Comparison of ENCODE assay signal across 8 cellular contexts in genomic region chr17:74749262-74750038, GRCh38. TPM values are rescaled to one million over a fixed set of nuclear protein-coding genes. Genes with fewer than 3 reads are reported as not detected.
A peak's percentile ranks its signal among the peaks of the same experiment; 100 is the strongest.
DNase-seq lines count a peak whose midpoint lies in the region; ATAC-seq and TF ChIP-seq lines count a peak whose summit lies in the region.

No MANE protein-coding gene starts in this region.

- CTCF ChIA-PET in CD8-positive, alpha-beta T cell (lab: Charles Lee): interaction anchor here (0.8 to 9.1 kb wide), 11 partner anchors 10 to 117 kb away, joined by 3 to 67 read pairs (median 13); partner anchors contain the start of gene RAB37
- CTCF ChIA-PET in PC-9 (lab: Charles Lee): interaction anchor here (1.5 kb wide), 1 partner anchor 21 kb away, joined by 4 read pairs; no protein-coding TSS in a partner anchor

- H3K27ac ChIP-seq in CD8-positive, alpha-beta T cell (ENCODE audit: low read depth, low read length): peak overlapping the region; percentile 80
- H3K27ac ChIP-seq in PC-9: no peak overlapping the region
- peak overlapping the region; percentile 82 for H3K27ac ChIP-seq in layer of hippocampus (ENCODE audit: low read depth, low read length)

- peak in 5 of 7 experiments; percentile 43 to 77 (median 52) for DNase-seq in CD8-positive, alpha-beta T cell
- peak; percentile 8 to 58 for DNase-seq in HAP-1 (ENCODE audit: low spot score in 2 of 2)
- peak in 1 of 2 experiments; percentile 33 for DNase-seq in PC-9
- peak; percentile 63 for DNase-seq in astrocyte of the hippocampus (ENCODE audit: low read depth, low spot score)
- DNase-seq in stimulated activated naive CD4-positive, alpha-beta T cell (lab: John Stamatoyannopoulos, UW): peak in 4 of 6 experiments; percentile 31 to 65 (median 46)
- no peak for DNase-seq in NCI-H510A (lab: John Stamatoyannopoulos, UW)

- H3K4me1 ChIP-seq in CD8-positive, alpha-beta T cell (ENCODE audit: insufficient read depth, low read length): peaks cover 61% of the 10 kb centered on the region
- H3K4me1 ChIP-seq in HAP-1 (0 out of 2 replicates have a peak, but pooled peaks cover 4% of the 10 kb centered on the region), PC-9 (replicated peaks; ENCODE audit: insufficient read depth) (peaks cover 32% of the 10 kb centered on the region)

- peaks cover 67% of the 10 kb centered on the region for H3K4me1 Mint-ChIP-seq in CD8-positive, alpha-beta T cell (ENCODE audit: low read depth)

- no peaks in the 10 kb centered on the region for H3K27me3 Mint-ChIP-seq in CD8-positive, alpha-beta T cell (ENCODE audit: low read depth)

- H3K27ac Mint-ChIP-seq in CD8-positive, alpha-beta T cell: peak overlapping the region; percentile 96

- H3K79me2 ChIP-seq in PC-9 (ENCODE audit: low read depth): peaks cover 55% of the 10 kb centered on the region

- no peak for TF ChIP-seq CTCF in CD8-positive, alpha-beta T cell (IDR thresholded peaks at IDR 0.05)
- no peak for TF ChIP-seq CTCF in PC-9 (conservative IDR thresholded peaks at IDR 0.05)

- peak overlapping the region; percentile 97 for H3K4me2 ChIP-seq in PC-9

- peak; percentile 2 for ATAC-seq in CD8-positive, alpha-beta T cell
- ATAC-seq in HG02798 (IDR thresholded peaks at IDR 0.05; ENCODE audit: poor library complexity, unreplicated experiment): no peak

- intact Hi-C loops in CD8-positive, alpha-beta T cell (cut with DNase I, micrococcal nuclease): no loop called here
- intact Hi-C loops in PC-9 (cut with micrococcal nuclease; ENCODE audit: unreplicated experiment): loop anchor here (1.0 kb wide), 1 partner anchor 9 kb away; no protein-coding TSS in a partner anchor

- H3K4me3 Mint-ChIP-seq in CD8-positive, alpha-beta T cell: peak overlapping the region; percentile 98

- peaks cover 39% of the 10 kb centered on the region for H3K36me3 Mint-ChIP-seq in CD8-positive, alpha-beta T cell

- peak overlapping the region; percentile 94 for H2AFZ ChIP-seq in PC-9

- H3K4me3 ChIP-seq in CD8-positive, alpha-beta T cell (ENCODE audit: low read depth, low read length): peak overlapping the region; percentile 94
- H3K4me3 ChIP-seq in HAP-1: peak overlapping the region; percentile 99
- H3K4me3 ChIP-seq in PC-9: peak overlapping the region; percentile 99

- no peaks in the 10 kb centered on the region for H3K9me2 ChIP-seq in PC-9 (ENCODE audit: insufficient read depth)

- no peaks in the 10 kb centered on the region for H3K9me3 Mint-ChIP-seq in CD8-positive, alpha-beta T cell

- H4K20me1 ChIP-seq in PC-9 (ENCODE audit: insufficient read depth): peaks cover 15% of the 10 kb centered on the region

- in situ Hi-C loops in HAP-1 (cut with MboI; ENCODE audit: low sequenced_read_pairs): no loop called here

- POLR2A ChIA-PET in CD8-positive, alpha-beta T cell (lab: Charles Lee): interaction anchor here (0.7 to 6.1 kb wide), 11 partner anchors 10 to 125 kb away, joined by 4 to 67 read pairs (median 7); partner anchors contain the start of genes NAT9 and RAB37
- POLR2A ChIA-PET in PC-9 (lab: Charles Lee; ENCODE audit: unreplicated experiment): interaction anchor here (0.6 to 1.2 kb wide), 4 partner anchors 10 to 355 kb away, joined by 5 to 7 read pairs (median 5); no protein-coding TSS in a partner anchor

- H3K36me3 ChIP-seq in CD8-positive, alpha-beta T cell (ENCODE audit: insufficient read depth, low read length): peaks cover under 1% of the 10 kb centered on the region
- H3K36me3 ChIP-seq in HAP-1 (replicated peaks) (peaks cover 4% of the 10 kb centered on the region; the same call in 1 of the 2 replicates), PC-9 (ENCODE audit: low read depth) (peaks cover 5% of the 10 kb centered on the region; the same call in 1 of the 2 replicates)

- no peaks in the 10 kb centered on the region for H3K9me3 ChIP-seq in CD8-positive, alpha-beta T cell (ENCODE audit: low read length)
- H3K9me3 ChIP-seq in HAP-1: no peaks in the 10 kb centered on the region
- H3K9me3 ChIP-seq in PC-9 (ENCODE audit: insufficient read depth, low read depth): no peaks in the 10 kb centered on the region

- BruUV-seq in PC-9 (replicated peaks; lab: Mats Ljungman, UMichigan): no TSS peak

- no peaks in the 10 kb centered on the region for H3K27me3 ChIP-seq in CD8-positive, alpha-beta T cell (ENCODE audit: insufficient read depth, low read length)
- H3K27me3 ChIP-seq in HAP-1 (ENCODE audit: low read depth): no peaks in the 10 kb centered on the region
- H3K27me3 ChIP-seq in PC-9 (ENCODE audit: insufficient read depth, low read depth): no peaks in the 10 kb centered on the region
- no peaks in the 10 kb centered on the region for H3K27me3 ChIP-seq in layer of hippocampus (ENCODE audit: control insufficient read depth, insufficient read depth, low read length)

- peaks cover 9% of the 10 kb centered on the region; the same call in 1 of the 2 replicates for H3F3A ChIP-seq in PC-9 (ENCODE audit: insufficient read depth, low read depth)

RNA-seq across cellular contexts. Expression of gene NHERF1, which starts 1.0 kb away (rescaled TPM):
- total RNA-seq in CD8-positive, alpha-beta T cell: 10 to 100 TPM; 72.5 to 73.7 TPM
- 83.6 and 105 TPM in 2 replicates for total RNA-seq in PC-9 (2021)

RNA-seq across cellular contexts. Expression of gene RAB37, which starts 12.4 kb away (rescaled TPM):
- 10 to 100 TPM; 33.7 to 36.0 TPM for total RNA-seq in CD8-positive, alpha-beta T cell
- total RNA-seq in PC-9 (2021): not detected in 2 replicates

RNA-seq across cellular contexts. Expression of gene NAT9, which starts 26.7 kb away (rescaled TPM):
- 10 to 100 TPM; 37.9 to 41.1 TPM for total RNA-seq in CD8-positive, alpha-beta T cell
- 31.5 and 37.6 TPM in 2 replicates for total RNA-seq in PC-9 (2021)

RNA-seq across cellular contexts. Expression of gene CD300LF, which starts 36.7 kb away (rescaled TPM):
- not detected for total RNA-seq in CD8-positive, alpha-beta T cell
- total RNA-seq in PC-9 (2021): not detected in 2 replicates

Comparison
In these comparisons a context has a peak if more than half of its experiments do, and no peak if none do; other contexts are left out.
1. RNA of gene RAB37, which starts 12.4 kb away (total RNA-seq): 33.7 to 36.0 TPM in CD8-positive, alpha-beta T cell; not detected in PC-9; every median in the first group is over 10 times any median in the second.
2. Peak in every context shown above with its lines, with median percentiles within 50 percentile points of each other: H3K4me3 ChIP-seq.